Comparison of ENCODE assay signal across 8 cellular contexts in genomic region chr6:25889877-25890853, GRCh38. TPM values are rescaled to one million over a fixed set of nuclear protein-coding genes. Genes with fewer than 3 reads are reported as not detected.
DNase-seq lines count a peak whose midpoint lies in the region; ATAC-seq, FAIRE-seq and TF ChIP-seq lines count a peak whose summit lies in the region.

No MANE protein-coding gene starts in this region.

- no peaks in the 10 kb centered on the region for H3K4me1 ChIP-seq in GM12878 (ENCODE audit: control insufficient read depth, insufficient read depth, low read length)

- FAIRE-seq in GM12878 (lab: Jason Lieb, UNC) = no peak
- no peak for FAIRE-seq in urothelium cell line (lab: Jason Lieb, UNC)

- peak; percentile 23 for DNase-seq in AG08395 (ENCODE audit: low spot score)
- no peak for DNase-seq in GM13976 (ENCODE audit: low spot score)
- peak; percentile 23 to 69 for DNase-seq in NCI-H446 (lab: John Stamatoyannopoulos, UW)
- no peak for DNase-seq in GM12878 (ENCODE audit: low read depth, low spot score)
- DNase-seq in islet precursor cell = peak; percentile 59
- peak; percentile 33 for DNase-seq in urothelium cell line (ENCODE audit: low spot score)

- H3K4me3 ChIP-seq in GM12878 = no peak overlapping the region

- H3K27ac ChIP-seq in GM12878 (ENCODE audit: control insufficient read depth, insufficient read depth) = no peak overlapping the region

- RAD21 ChIA-PET in GM12878 (lab: Charles Lee; ENCODE audit: unreplicated experiment) = interaction anchor here (0.6 kb wide), 1 partner anchor 116 kb away, joined by 3 read pairs; no protein-coding TSS in a partner anchor

- H2AFZ ChIP-seq in GM12878 (ENCODE audit: control insufficient read depth, low read depth, low read length) = no peak overlapping the region

- SMC1A ChIA-PET in GM12878 (lab: Charles Lee; ENCODE audit: uncharacterized antibody, unreplicated experiment) = interaction anchor here (0.6 kb wide), 1 partner anchor 313 kb away, joined by 3 read pairs; no protein-coding TSS in a partner anchor

- peaks cover 0 to 3% of the 10 kb centered on the region in 2 experiments; a peak in 1 of 4 replicates for H3K27me3 ChIP-seq in GM12878 (replicated peaks in 1 of 2; ENCODE audit: control insufficient read depth in 2 of 2, insufficient read depth in 2 of 2, low read length in 1 of 2)

- no peak for ATAC-seq in GM12878
- no peak for ATAC-seq in GM18511 (IDR thresholded peaks at IDR 0.05; ENCODE audit: unreplicated experiment)
- no peak for ATAC-seq in HG03460 (IDR thresholded peaks at IDR 0.05; ENCODE audit: unreplicated experiment)

- peak; percentile 8 for TF ChIP-seq CTCF in GM13976 (IDR thresholded peaks at IDR 0.05; ENCODE audit: borderline replicate concordance, control extremely low read depth, extremely low read depth, insufficient read depth, missing control alignments)
- TF ChIP-seq CTCF in GM12878 (IDR thresholded peaks at IDR 0.05 in 2 of 3, conservative IDR thresholded peaks at IDR 0.05 in 1 of 3; ENCODE audit: control insufficient read depth in 2 of 3, extremely low read depth in 1 of 3, insufficient read depth in 1 of 3, low read depth in 3 of 3, low read length in 3 of 3) = peak in 1 of 3 experiments; percentile 37; a peak in 2 of 6 replicates

- CTCF ChIA-PET in GM12878 (lab: Yijun Ruan, JAX) = interaction anchor here (0.6 to 2.1 kb wide), 4 partner anchors 19 to 300 kb away, joined by 3 to 5 read pairs (median 4); no protein-coding TSS in a partner anchor

- POLR2A ChIA-PET in GM12878 (lab: Charles Lee) = no interaction called here

- no peaks in the 10 kb centered on the region for H3K9me3 ChIP-seq in GM12878 (replicated peaks; ENCODE audit: control insufficient read depth, insufficient read depth, low read length)

- WGBS in GM12878 (ENCODE audit: insufficient coverage, insufficient replicate concordance, low lambda C conversion rate, missing lambda C conversion rate) = 47% methylated on average over 5 of the region's 5 CpGs

- peak; percentile 49 for TF ChIP-seq RAD21 in GM12878 (IDR thresholded peaks at IDR 0.05; ENCODE audit: insufficient read depth, low read depth, low read length)

- BruUV-seq in GM12878 (replicated peaks; lab: Mats Ljungman, UMichigan) = no TSS peak

- no peaks in the 10 kb centered on the region for H3K79me2 ChIP-seq in GM12878 (ENCODE audit: control insufficient read depth, insufficient read depth, low read length)

- H3K36me3 ChIP-seq in GM12878 (ENCODE audit: control insufficient read depth in 2 of 2, insufficient read depth in 2 of 2, low read length in 1 of 2) = no peaks in the 10 kb centered on the region

- H3K9ac ChIP-seq in GM12878 (ENCODE audit: control insufficient read depth, insufficient read depth, low read length) = no peak overlapping the region

- intact Hi-C loops in GM12878 (cut with micrococcal nuclease; ENCODE audit: unreplicated experiment) = no loop called here

- TF ChIP-seq EP300 in GM12878 (IDR thresholded peaks at IDR 0.05; ENCODE audit: borderline replicate concordance in 1 of 2, control insufficient read depth in 1 of 2, low read depth in 2 of 2, low read length in 2 of 2) = no peak

- H3K4me2 ChIP-seq in GM12878 (ENCODE audit: control insufficient read depth, insufficient read depth) = no peak overlapping the region

- in situ Hi-C loops in GM13976 (cut with MboI; ENCODE audit: low sequenced_read_pairs, unreplicated experiment) = no loop called here
- in situ Hi-C loops in GM12878 (cut with MboI) = no loop called here

- TF ChIP-seq POLR2A in GM12878 (IDR thresholded peaks at IDR 0.05; ENCODE audit: low read depth, low read length) = no peak

- H4K20me1 ChIP-seq in GM12878 (ENCODE audit: control insufficient read depth, insufficient read depth) = no peaks in the 10 kb centered on the region

TF ChIP-seq in GM12878, 131 proteins besides CTCF, POLR2A, EP300 and RAD21 (continues in another document):
- TF ChIP-seq BHLHE40 (IDR thresholded peaks at IDR 0.05; ENCODE audit: borderline replicate concordance in 1 of 2, low read depth in 2 of 2, low read length in 1 of 2) (no peak), MEF2A (IDR thresholded peaks at IDR 0.05; ENCODE audit: insufficient read depth, low read depth, low read length) (no peak), SMC3 (IDR thresholded peaks at IDR 0.05; ENCODE audit: borderline replicate concordance, low read length) (no peak; the same call in 1 of the 2 replicates), MAX (IDR thresholded peaks at IDR 0.05; ENCODE audit: low read depth, low read length) (no peak)

RNA-seq across cellular contexts. Expression of gene SLC17A3, which starts 16.1 kb away (rescaled TPM):
- not detected in 2 replicates for total RNA-seq in GM12878 (2013; cell fraction: nucleolus; rRNA removed)
- not detected in 2 replicates for total RNA-seq in GM12878 (2014; rRNA removed)
- not detected in 2 replicates for total RNA-seq in GM12878 (2014; rRNA removed; fragmentation: Illumina TruSeq; extraction: Trizol)
- total RNA-seq in GM12878 (2021) = not detected in 2 replicates
- polyA plus RNA-seq in GM12878 (2011; ENCODE audit: low read depth) = not detected
- not detected in 2 replicates for polyA plus RNA-seq in GM12878 (2011; rRNA removed)
- polyA plus RNA-seq in GM12878 (2011; cell fraction: cytosol; rRNA removed) = not detected in 2 replicates
- not detected in 2 replicates for polyA plus RNA-seq in GM12878 (2011; cell fraction: nucleus; rRNA removed)
- not detected in 2 replicates for polyA plus RNA-seq in GM12878 (2012)
- polyA plus RNA-seq in GM12878 (2014; fragmentation: Illumina TruSeq; extraction: Trizol) = not detected in 2 replicates
- polyA plus RNA-seq in GM12878 (2014; fragmentation: Nextera tagmentation; extraction: Ambion mirVana) = not detected
- not detected in 2 replicates for polyA plus RNA-seq in GM12878 (2014; rRNA removed)
- polyA plus RNA-seq in GM12878 (2016; fragmentation: Nextera tagmentation; extraction: Ambion mirVana) = not detected
- not detected in 2 replicates for polyA minus RNA-seq in GM12878 (2011; rRNA and poly(A)+ RNA removed)
- not detected in 2 replicates for polyA minus RNA-seq in GM12878 (2011; cell fraction: cytosol; rRNA and poly(A)+ RNA removed)
- polyA minus RNA-seq in GM12878 (2011; cell fraction: nucleus; rRNA and poly(A)+ RNA removed) = not detected in 2 replicates

RNA-seq across cellular contexts. Expression of gene SLC17A2, which starts 40.3 kb away (rescaled TPM):
- total RNA-seq in GM12878 (2013; cell fraction: nucleolus; rRNA removed) = not detected in 2 replicates
- total RNA-seq in GM12878 (2014; rRNA removed) (not detected in 2 replicates), GM12878 (2014; rRNA removed; fragmentation: Illumina TruSeq; extraction: Trizol) (not detected in 2 replicates), GM12878 (2021) (not detected in 2 replicates)
- not detected for polyA plus RNA-seq in GM12878 (2011; ENCODE audit: low read depth)
- polyA plus RNA-seq in GM12878 (2011; rRNA removed) (not detected in 2 replicates), GM12878 (2014; fragmentation: Illumina TruSeq; extraction: Trizol) (not detected in 2 replicates), GM12878 (2014; fragmentation: Nextera tagmentation; extraction: Ambion mirVana) (not detected), GM12878 (2014; rRNA removed) (not detected in 2 replicates), GM12878 (2016; fragmentation: Nextera tagmentation; extraction: Ambion mirVana) (not detected)
- polyA plus RNA-seq in GM12878 (2011; cell fraction: cytosol; rRNA removed) = not detected in 2 replicates
- not detected in 2 replicates for polyA plus RNA-seq in GM12878 (2011; cell fraction: nucleus; rRNA removed)
- not detected in 2 replicates for polyA plus RNA-seq in GM12878 (2012)
- polyA minus RNA-seq in GM12878 (2011; rRNA and poly(A)+ RNA removed) = not detected in 2 replicates
- not detected in 2 replicates for polyA minus RNA-seq in GM12878 (2011; cell fraction: cytosol; rRNA and poly(A)+ RNA removed)
- not detected in 2 replicates for polyA minus RNA-seq in GM12878 (2011; cell fraction: nucleus; rRNA and poly(A)+ RNA removed)

RNA-seq across cellular contexts. Expression of gene SLC17A1, which starts 58.3 kb away (rescaled TPM):
- not detected in 2 replicates for total RNA-seq in GM12878 (2013; cell fraction: nucleolus; rRNA removed)
- total RNA-seq in GM12878 (2014; rRNA removed) (not detected in 2 replicates), GM12878 (2014; rRNA removed; fragmentation: Illumina TruSeq; extraction: Trizol) (not detected in 2 replicates), GM12878 (2021) (not detected in 2 replicates)
- not detected for polyA plus RNA-seq in GM12878 (2011; ENCODE audit: low read depth)
- polyA plus RNA-seq in GM12878 (2011; rRNA removed) (not detected in 2 replicates), GM12878 (2014; fragmentation: Illumina TruSeq; extraction: Trizol) (not detected in 2 replicates), GM12878 (2014; fragmentation: Nextera tagmentation; extraction: Ambion mirVana) (not detected), GM12878 (2014; rRNA removed) (not detected in 2 replicates), GM12878 (2016; fragmentation: Nextera tagmentation; extraction: Ambion mirVana) (not detected)
- polyA plus RNA-seq in GM12878 (2011; cell fraction: cytosol; rRNA removed) = not detected in 2 replicates
- polyA plus RNA-seq in GM12878 (2011; cell fraction: nucleus; rRNA removed) = not detected in 2 replicates
- polyA plus RNA-seq in GM12878 (2012) = not detected in 2 replicates
- polyA minus RNA-seq in GM12878 (2011; rRNA and poly(A)+ RNA removed) = not detected in 2 replicates
- not detected in 2 replicates for polyA minus RNA-seq in GM12878 (2011; cell fraction: cytosol; rRNA and poly(A)+ RNA removed)
- not detected in 2 replicates for polyA minus RNA-seq in GM12878 (2011; cell fraction: nucleus; rRNA and poly(A)+ RNA removed)

Comparison
In these comparisons a context has a peak if more than half of its experiments do, and no peak if none do; other contexts are left out.
1. DNase-seq: peak in AG08395 (single experiment), NCI-H446 (2 of 2), islet precursor cell (single experiment) and urothelium cell line (single experiment); none in GM13976 (single experiment) and GM12878 (single experiment).